ENCODE assay signal across 17 cellular contexts in genomic region chr3:186603159-186603558, GRCh38. TPM values are rescaled to one million over a fixed set of nuclear protein-coding genes. Genes with fewer than 3 reads are reported as not detected.
DNase-seq lines count a peak whose midpoint lies in the region; ATAC-seq, FAIRE-seq and TF ChIP-seq lines count a peak whose summit lies in the region.
"Had no signal": no experiment of that assay in that cellular context is flagged by ENCODE, and none has a peak within 500 bp of the region (broad histone marks: within the 10 kb centered on the region; RNA-seq: fewer than 3 reads in every experiment).

No MANE protein-coding gene starts in this region.

- no peak for ATAC-seq in activated naive CD8-positive, alpha-beta T cell treated with anti-CD3 and anti-CD28 coated beads, Interleukin-2, amount 50 U/mL, for 24 hours
- ATAC-seq: CD8-positive, alpha-beta T cell had no signal

- no peaks in the 10 kb centered on the region for H3K23me2 ChIP-seq in H1 (ENCODE audit: low read depth, low read length)

- H2AK5ac ChIP-seq in H1 (ENCODE audit: low read depth, low read length): no peak overlapping the region

- no peak overlapping the region for H3K18ac ChIP-seq in H1 (ENCODE audit: extremely low read depth, low read length)

- no peak overlapping the region for H3K56ac ChIP-seq in H1 (replicated peaks; ENCODE audit: insufficient read length, low read depth, low read length)

- TF ChIP-seq RAD21 in H1 (IDR thresholded peaks at IDR 0.05 in 1 of 2, conservative IDR thresholded peaks at IDR 0.05 in 1 of 2; ENCODE audit: low read depth in 2 of 2, low read length in 2 of 2): no peak

- no peak overlapping the region for H2BK120ac ChIP-seq in H1 (replicated peaks; ENCODE audit: low read depth, low read length)

- H3K4ac ChIP-seq in H1 (replicated peaks; ENCODE audit: insufficient read length, low read depth, low read length): no peak overlapping the region

- no peak overlapping the region for H3K4me3 ChIP-seq in H1 (ENCODE audit: extremely low read depth in 1 of 4, insufficient read depth in 2 of 4, low read depth in 3 of 4, low read length in 4 of 4)

- H2BK12ac ChIP-seq in H1 (ENCODE audit: low read depth, low read length): no peak overlapping the region

- no peak for TF ChIP-seq POLR2A in H1 (IDR thresholded peaks at IDR 0.05; ENCODE audit: control extremely low read depth in 1 of 2, low read depth in 2 of 2, low read length in 2 of 2)

- H3K27me3 Mint-ChIP-seq in activated naive CD8-positive, alpha-beta T cell treated with anti-CD3 and anti-CD28 coated beads, Interleukin-2, amount 50 U/mL, for 24 hours: no peaks in the 10 kb centered on the region
- peaks cover 3% of the 10 kb centered on the region for H3K27me3 Mint-ChIP-seq in activated naive CD8-positive, alpha-beta T cell treated with anti-CD3 and anti-CD28 coated beads for 36 hours
- peaks cover 34% of the 10 kb centered on the region for H3K27me3 Mint-ChIP-seq in nephron progenitor cell (ENCODE audit: low read depth, poor library complexity)

- CTCF ChIA-PET in H1 (lab: Charles Lee; ENCODE audit: partially characterized antibody): interaction anchor here (0.6 to 23.7 kb wide), 9 partner anchors 10 to 561 kb away, joined by 3 to 333 read pairs (median 3); partner anchors contain the start of gene AHSG

- no peak for FAIRE-seq in H1 (lab: Jason Lieb, UNC)

- no peaks in the 10 kb centered on the region for H3K36me3 ChIP-seq in H1 (ENCODE audit: control insufficient read depth in 2 of 4, insufficient read depth in 4 of 4, low read length in 3 of 4)

- 91% methylated on average over 7 of the region's 7 CpGs; no CpG with 5 or more reads in 1 of the 2 experiments for WGBS in H1 (ENCODE audit: extremely low coverage in 1 of 2, insufficient coverage in 1 of 2, insufficient read length in 1 of 2, insufficient replicate concordance in 2 of 2, low coverage in 1 of 2, low lambda C conversion rate in 2 of 2, missing lambda C conversion rate in 1 of 2), 2 experiments

- no peaks in the 10 kb centered on the region for H3K9me3 ChIP-seq in H1 (ENCODE audit: insufficient read depth in 2 of 2, low read depth in 1 of 2, low read length in 1 of 2)

- H2BK15ac ChIP-seq in H1 (ENCODE audit: low read length): no peak overlapping the region

- H3K27me3 ChIP-seq in H1 (replicated peaks in 1 of 4; ENCODE audit: control insufficient read depth in 3 of 4, extremely low read depth in 1 of 4, insufficient read depth in 3 of 4, low read length in 3 of 4): no peaks in the 10 kb centered on the region; a peak in 1 of 7 replicates

- TF ChIP-seq EP300 in H1 (IDR thresholded peaks at IDR 0.05; ENCODE audit: borderline replicate concordance in 1 of 2, low read depth in 2 of 2, low read length in 2 of 2): no peak

- peak overlapping the region; percentile 0 for H3K27ac Mint-ChIP-seq in activated naive CD8-positive, alpha-beta T cell treated with anti-CD3 and anti-CD28 coated beads, Interleukin-2, amount 50 U/mL, for 24 hours
- H3K27ac Mint-ChIP-seq in activated naive CD8-positive, alpha-beta T cell treated with anti-CD3 and anti-CD28 coated beads for 36 hours: no peak overlapping the region
- peak overlapping the region; percentile 27 for H3K27ac Mint-ChIP-seq in nephron progenitor cell
- H3K27ac Mint-ChIP-seq: CD8-positive, alpha-beta T cell had no signal

- H4K91ac ChIP-seq in H1 (replicated peaks; ENCODE audit: insufficient read length, low read length): no peak overlapping the region

- H3K36me3 Mint-ChIP-seq in activated naive CD8-positive, alpha-beta T cell treated with anti-CD3 and anti-CD28 coated beads, Interleukin-2, amount 50 U/mL, for 24 hours (ENCODE audit: low read depth): no peaks in the 10 kb centered on the region
- H3K36me3 Mint-ChIP-seq in activated naive CD8-positive, alpha-beta T cell treated with anti-CD3 and anti-CD28 coated beads for 36 hours: no peaks in the 10 kb centered on the region
- H3K36me3 Mint-ChIP-seq in nephron progenitor cell (ENCODE audit: low read depth): no peaks in the 10 kb centered on the region
- H3K36me3 Mint-ChIP-seq: CD14-positive monocyte; CD8-positive, alpha-beta T cell had no signal

- H3K4me1 Mint-ChIP-seq in activated naive CD8-positive, alpha-beta T cell treated with anti-CD3 and anti-CD28 coated beads, Interleukin-2, amount 50 U/mL, for 24 hours: no peaks in the 10 kb centered on the region
- no peaks in the 10 kb centered on the region for H3K4me1 Mint-ChIP-seq in activated naive CD8-positive, alpha-beta T cell treated with anti-CD3 and anti-CD28 coated beads for 36 hours
- H3K4me1 Mint-ChIP-seq in nephron progenitor cell: peaks cover 13% of the 10 kb centered on the region
- H3K4me1 Mint-ChIP-seq: CD14-positive monocyte had no signal

- peak overlapping the region; percentile 86 for H2AFZ ChIP-seq in H1 (ENCODE audit: low read length)

- no peaks in the 10 kb centered on the region for H3K79me2 ChIP-seq in H1 (ENCODE audit: control insufficient read depth in 1 of 2, insufficient read depth in 2 of 2, low read length in 2 of 2)

- no peaks in the 10 kb centered on the region for H3K4me1 ChIP-seq in H1 (replicated peaks in 1 of 4; ENCODE audit: control insufficient read depth in 3 of 4, insufficient read depth in 4 of 4, low read length in 3 of 4)

- no peak overlapping the region for H3K4me3 Mint-ChIP-seq in activated naive CD8-positive, alpha-beta T cell treated with anti-CD3 and anti-CD28 coated beads, Interleukin-2, amount 50 U/mL, for 24 hours
- no peak overlapping the region for H3K4me3 Mint-ChIP-seq in activated naive CD8-positive, alpha-beta T cell treated with anti-CD3 and anti-CD28 coated beads for 36 hours
- H3K4me3 Mint-ChIP-seq in nephron progenitor cell: no peak overlapping the region
- H3K4me3 Mint-ChIP-seq: CD14-positive monocyte; CD8-positive, alpha-beta T cell had no signal

- no peak overlapping the region for H3K23ac ChIP-seq in H1 (ENCODE audit: insufficient read length)

- H3K4me2 ChIP-seq in H1 (ENCODE audit: insufficient read depth in 1 of 2, low read depth in 2 of 2, low read length in 2 of 2): no peak overlapping the region

- TF ChIP-seq CTCF in H1 (IDR thresholded peaks at IDR 0.05; ENCODE audit: control extremely low read depth in 1 of 3, insufficient read depth in 1 of 3, low read depth in 1 of 3, low read length in 3 of 3): no peak
- TF ChIP-seq CTCF in nephron progenitor cell (IDR thresholded peaks at IDR 0.05): no peak

- no peak overlapping the region for H3K14ac ChIP-seq in H1 (ENCODE audit: insufficient read length)

- no peak overlapping the region for H3K9ac ChIP-seq in H1 (replicated peaks in 1 of 4; ENCODE audit: extremely low read depth in 1 of 4, low read depth in 3 of 4, low read length in 3 of 4)

- DNase-seq in activated naive CD8-positive, alpha-beta T cell treated with anti-CD3 and anti-CD28 coated beads, Interleukin-2, amount 50 U/mL, for 24 hours: no peak
- DNase-seq in activated naive CD8-positive, alpha-beta T cell treated with anti-CD3 and anti-CD28 coated beads for 36 hours: no peak
- DNase-seq in H1 (ENCODE audit: low read depth in 1 of 2, low spot score in 2 of 2) (no peak), nephron progenitor cell (no peak), GF-D8 (lab: John Stamatoyannopoulos, UW) (no peak), NCI-H1694 treated with DMSO at 0.1 percent for 48 hours (lab: John Stamatoyannopoulos, UW) (no peak)
- DNase-seq in activated CD4-positive, alpha-beta T cell treated with anti-CD3 and anti-CD28 coated beads for 48 hours: no peak
- no peak for DNase-seq in stimulated activated CD4-positive, alpha-beta T cell treated with anti-CD3 and anti-CD28 coated beads, Interleukin-12 subunit alpha, Interleukin-12 subunit beta, amount 100 ng/mL, for 4 hours
- DNase-seq: CD8-positive, alpha-beta T cell; COR-L47; DND-41; GDM1; H7 had no signal

- H4K20me1 ChIP-seq in H1 (replicated peaks in 1 of 2; ENCODE audit: control insufficient read depth in 1 of 2, insufficient read depth in 2 of 2, low read length in 2 of 2): no peaks in the 10 kb centered on the region

- H4K5ac ChIP-seq in H1 (ENCODE audit: insufficient read length, low read depth, low read length): no peak overlapping the region

- no peaks in the 10 kb centered on the region for H3K79me1 ChIP-seq in H1 (ENCODE audit: low read depth, low read length)

- POLR2A ChIA-PET in H1 (lab: Charles Lee; ENCODE audit: partially characterized antibody): interaction anchor here (1.0 to 5.4 kb wide), 2 partner anchors 181 to 185 kb away, joined by 3 to 34 read pairs; partner anchors contain the start of gene EIF4A2

- no peak overlapping the region for H3K27ac ChIP-seq in H1 (ENCODE audit: low read depth, low read length)
- H3K27ac ChIP-seq: 22Rv1 had no signal

- no peaks in the 10 kb centered on the region for H3K9me3 Mint-ChIP-seq in activated naive CD8-positive, alpha-beta T cell treated with anti-CD3 and anti-CD28 coated beads, Interleukin-2, amount 50 U/mL, for 24 hours
- H3K9me3 Mint-ChIP-seq in activated naive CD8-positive, alpha-beta T cell treated with anti-CD3 and anti-CD28 coated beads for 36 hours: no peaks in the 10 kb centered on the region
- H3K9me3 Mint-ChIP-seq in nephron progenitor cell: no peaks in the 10 kb centered on the region
- H3K9me3 Mint-ChIP-seq: CD8-positive, alpha-beta T cell had no signal

- no peak overlapping the region for H4K8ac ChIP-seq in H1 (ENCODE audit: extremely low read depth, insufficient read depth, low read length)

- H2BK5ac ChIP-seq in H1 (ENCODE audit: low read depth, low read length): no peak overlapping the region

- no peak overlapping the region for H2BK20ac ChIP-seq in H1 (ENCODE audit: low read length)

RNA-seq across cellular contexts. Expression of gene AHSG, which starts 9.7 kb away (rescaled TPM):
- total RNA-seq in activated naive CD8-positive, alpha-beta T cell treated with anti-CD3 and anti-CD28 coated beads for 36 hours: not detected
- total RNA-seq in H1 (2021; fragmentation: NEBNext Ultra II Directional; extraction: Animal tissue kit (Norgen Biotek cat#: 25700)): 0.78 and 1.1 TPM in 2 replicates
- polyA plus RNA-seq in H1 (2011; rRNA removed): 0.68 and 0.86 TPM in 2 replicates
- polyA plus RNA-seq in H1 (2011; cell fraction: cytosol; rRNA removed): 2.4 TPM
- 0.47 TPM for polyA plus RNA-seq in H1 (2011; cell fraction: nucleus; rRNA removed)
- polyA plus RNA-seq in H1 (2012, experiment 1 of 2): 0.46 to 1.1 TPM (median 0.57 TPM) in 4 replicates
- polyA plus RNA-seq in H1 (2012, experiment 2 of 2): 0.46 TPM
- polyA plus RNA-seq in H1 (2013, experiment 1 of 2): 0.69 TPM
- 0.61 TPM for polyA plus RNA-seq in H1 (2013, experiment 2 of 2)
- polyA minus RNA-seq in H1 (2011; rRNA and poly(A)+ RNA removed): 0.46 TPM in 1 of 2 replicates, not detected in the other
- polyA minus RNA-seq in H1 (2011; cell fraction: cytosol; rRNA and poly(A)+ RNA removed): 0.66 TPM
- 0.50 TPM for polyA minus RNA-seq in H1 (2011; cell fraction: nucleus; rRNA and poly(A)+ RNA removed)
- total RNA-seq: CD8-positive, alpha-beta T cell; H7 had no signal
- polyA plus RNA-seq: BJ, CD14-positive monocyte had no signal

RNA-seq across cellular contexts. Expression of gene DNAJB11, which starts 32.6 kb away (rescaled TPM):
- total RNA-seq in activated naive CD8-positive, alpha-beta T cell treated with anti-CD3 and anti-CD28 coated beads for 36 hours: 10 to 100 TPM; 51.7 to 53.9 TPM
- 63.9 and 67.7 TPM in 2 replicates for total RNA-seq in H1 (2021; fragmentation: NEBNext Ultra II Directional; extraction: Animal tissue kit (Norgen Biotek cat#: 25700))
- polyA plus RNA-seq in H1 (2011; rRNA removed): 14.3 and 14.6 TPM in 2 replicates
- 31.5 TPM for polyA plus RNA-seq in H1 (2011; cell fraction: cytosol; rRNA removed)
- 10.7 TPM for polyA plus RNA-seq in H1 (2011; cell fraction: nucleus; rRNA removed)
- 49.6 to 72.3 TPM (median 56.3 TPM) in 4 replicates for polyA plus RNA-seq in H1 (2012, experiment 1 of 2)
- 20.4 TPM for polyA plus RNA-seq in H1 (2012, experiment 2 of 2)
- polyA plus RNA-seq in H1 (2013, experiment 1 of 2): 96.2 TPM
- polyA plus RNA-seq in H1 (2013, experiment 2 of 2): 134 TPM
- polyA minus RNA-seq in H1 (2011; rRNA and poly(A)+ RNA removed): 8.2 and 8.8 TPM in 2 replicates
- 20.0 TPM for polyA minus RNA-seq in H1 (2011; cell fraction: cytosol; rRNA and poly(A)+ RNA removed)
- 19.1 TPM for polyA minus RNA-seq in H1 (2011; cell fraction: nucleus; rRNA and poly(A)+ RNA removed)

RNA-seq across cellular contexts. Expression of gene TBCCD1, which starts 36.0 kb away (rescaled TPM):
- 10 to 100 TPM; 12.7 to 15.4 TPM for total RNA-seq in activated naive CD8-positive, alpha-beta T cell treated with anti-CD3 and anti-CD28 coated beads for 36 hours
- 13.4 and 13.9 TPM in 2 replicates for total RNA-seq in H1 (2021; fragmentation: NEBNext Ultra II Directional; extraction: Animal tissue kit (Norgen Biotek cat#: 25700))
- 8.4 and 11.3 TPM in 2 replicates for polyA plus RNA-seq in H1 (2011; rRNA removed)
- 9.3 TPM for polyA plus RNA-seq in H1 (2011; cell fraction: cytosol; rRNA removed)
- polyA plus RNA-seq in H1 (2011; cell fraction: nucleus; rRNA removed): 6.9 TPM
- polyA plus RNA-seq in H1 (2012, experiment 1 of 2): 7.8 to 11.2 TPM (median 8.2 TPM) in 4 replicates
- polyA plus RNA-seq in H1 (2012, experiment 2 of 2): 2.6 TPM
- 6.9 TPM for polyA plus RNA-seq in H1 (2013, experiment 1 of 2)
- 7.8 TPM for polyA plus RNA-seq in H1 (2013, experiment 2 of 2)
- polyA minus RNA-seq in H1 (2011; rRNA and poly(A)+ RNA removed): 20.2 and 20.6 TPM in 2 replicates
- polyA minus RNA-seq in H1 (2011; cell fraction: cytosol; rRNA and poly(A)+ RNA removed): 6.9 TPM
- 10.5 TPM for polyA minus RNA-seq in H1 (2011; cell fraction: nucleus; rRNA and poly(A)+ RNA removed)

RNA-seq across cellular contexts. Expression of gene FETUB, which starts 37.0 kb away (rescaled TPM):
- total RNA-seq in activated naive CD8-positive, alpha-beta T cell treated with anti-CD3 and anti-CD28 coated beads for 36 hours: not detected
- total RNA-seq in H1 (2021; fragmentation: NEBNext Ultra II Directional; extraction: Animal tissue kit (Norgen Biotek cat#: 25700)): not detected in 2 replicates
- 0.15 TPM in 1 of 2 replicates, not detected in the other for polyA plus RNA-seq in H1 (2011; rRNA removed)
- polyA plus RNA-seq in H1 (2011; cell fraction: cytosol; rRNA removed): 0.09 TPM
- polyA plus RNA-seq in H1 (2011; cell fraction: nucleus; rRNA removed): 0.19 TPM
- 0.10 to 0.25 TPM (median 0.19 TPM) in 4 replicates for polyA plus RNA-seq in H1 (2012, experiment 1 of 2)
- not detected for polyA plus RNA-seq in H1 (2012, experiment 2 of 2)
- polyA plus RNA-seq in H1 (2013, experiment 1 of 2): not detected
- polyA plus RNA-seq in H1 (2013, experiment 2 of 2): 0.07 TPM
- not detected in 2 replicates for polyA minus RNA-seq in H1 (2011; rRNA and poly(A)+ RNA removed)
- not detected for polyA minus RNA-seq in H1 (2011; cell fraction: cytosol; rRNA and poly(A)+ RNA removed)
- polyA minus RNA-seq in H1 (2011; cell fraction: nucleus; rRNA and poly(A)+ RNA removed): not detected
- total RNA-seq: A673; CD8-positive, alpha-beta T cell; H7 had no signal
- polyA plus RNA-seq: BJ, CD14-positive monocyte had no signal

RNA-seq across cellular contexts. Expression of gene CRYGS, which starts 59.0 kb away (rescaled TPM):
- 1 to 10 TPM; 1.7 TPM for total RNA-seq in activated naive CD8-positive, alpha-beta T cell treated with anti-CD3 and anti-CD28 coated beads for 36 hours
- 0.90 and 1.8 TPM in 2 replicates for total RNA-seq in H1 (2021; fragmentation: NEBNext Ultra II Directional; extraction: Animal tissue kit (Norgen Biotek cat#: 25700))
- 1.3 and 1.5 TPM in 2 replicates for polyA plus RNA-seq in H1 (2011; rRNA removed)
- polyA plus RNA-seq in H1 (2011; cell fraction: cytosol; rRNA removed): 1.6 TPM
- 4.5 TPM for polyA plus RNA-seq in H1 (2011; cell fraction: nucleus; rRNA removed)
- 1.3 to 2.0 TPM (median 1.7 TPM) in 4 replicates for polyA plus RNA-seq in H1 (2012, experiment 1 of 2)
- not detected for polyA plus RNA-seq in H1 (2012, experiment 2 of 2)
- 0.93 TPM for polyA plus RNA-seq in H1 (2013, experiment 1 of 2)
- polyA plus RNA-seq in H1 (2013, experiment 2 of 2): 0.74 TPM
- 0.44 and 1.0 TPM in 2 replicates for polyA minus RNA-seq in H1 (2011; rRNA and poly(A)+ RNA removed)
- not detected for polyA minus RNA-seq in H1 (2011; cell fraction: cytosol; rRNA and poly(A)+ RNA removed)
- 5.2 TPM for polyA minus RNA-seq in H1 (2011; cell fraction: nucleus; rRNA and poly(A)+ RNA removed)
